ENCODE assay signal across 10 cellular contexts in the genomic region with DNA sequence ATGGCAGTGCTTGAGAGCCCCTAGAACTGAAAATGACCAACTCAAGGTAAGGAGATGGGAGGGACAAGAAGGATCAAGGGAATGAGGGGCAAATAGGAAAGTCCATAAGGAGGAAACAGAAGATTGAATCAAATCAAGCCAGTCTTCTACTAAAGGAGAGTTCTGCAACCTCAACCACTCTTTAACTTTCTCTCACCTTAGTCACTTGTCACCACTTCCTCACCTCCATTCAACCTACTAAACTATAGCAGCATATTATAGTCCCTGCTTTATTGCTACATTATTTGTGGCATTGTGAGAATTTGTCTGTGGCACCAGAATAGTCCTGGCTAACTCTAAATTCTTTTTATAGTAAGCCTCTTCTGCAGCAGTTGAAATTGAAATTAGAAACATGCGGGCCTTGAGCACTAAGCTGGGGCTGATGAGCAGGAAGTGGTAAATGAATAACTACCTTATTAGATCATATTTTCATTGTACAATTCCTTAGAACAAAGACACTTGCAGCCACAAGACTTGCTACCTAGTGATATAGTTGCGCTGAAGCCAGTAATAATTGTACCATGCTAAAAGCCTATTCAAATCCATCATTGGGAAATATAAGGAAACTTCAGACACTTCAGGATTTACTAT.
DNase-seq lines count a peak whose midpoint lies in the region; ATAC-seq and TF ChIP-seq lines count a peak whose summit lies in the region.
"Had no signal": no experiment of that assay in that cellular context is flagged by ENCODE, and none has a peak within 500 bp of the region (broad histone marks: within the 10 kb centered on the region; RNA-seq: fewer than 3 reads in every experiment).

No MANE protein-coding gene starts in this region.

- DNase-seq in mammary epithelial cell (peak; percentile 65), breast epithelium (ENCODE audit: low spot score in 2 of 2) (no peak), brain microvascular endothelial cell (peak; percentile 14), type B pancreatic cell (ENCODE audit: extremely low spot score, unreplicated experiment) (no peak), osteoblast (ENCODE audit: insufficient read length, low spot score, missing footprints) (no peak), HuH-7 (ENCODE audit: low spot score) (no peak)
- DNase-seq: WERI-Rb-1 had no signal

- H3K36me3 ChIP-seq in mammary epithelial cell (ENCODE audit: insufficient read depth, low read length) (no peaks in the 10 kb centered on the region), breast epithelium (no peaks in the 10 kb centered on the region), brain microvascular endothelial cell (replicated peaks) (no peaks in the 10 kb centered on the region), osteoblast (ENCODE audit: insufficient read depth, low read length) (no peaks in the 10 kb centered on the region)
- H3K36me3 ChIP-seq: WERI-Rb-1 had no signal

- H3K4me2 ChIP-seq in mammary epithelial cell (ENCODE audit: insufficient read depth, low read depth, low read length), result peak overlapping the region; percentile 55
- H3K4me2 ChIP-seq in osteoblast (ENCODE audit: insufficient read depth, low read length), result no peak overlapping the region

- H2AFZ ChIP-seq in mammary epithelial cell (ENCODE audit: low read depth, low read length), result no peak overlapping the region
- H2AFZ ChIP-seq in osteoblast (ENCODE audit: low read length), result no peak overlapping the region

- H3K4me1 ChIP-seq in mammary epithelial cell (ENCODE audit: insufficient read depth, low read length), result peaks cover 41% of the 10 kb centered on the region
- no peaks in the 10 kb centered on the region for H3K4me1 ChIP-seq in breast epithelium
- no peaks in the 10 kb centered on the region for H3K4me1 ChIP-seq in osteoblast (ENCODE audit: insufficient read depth, low read length)

- H3K9me3 ChIP-seq in mammary epithelial cell (replicated peaks; ENCODE audit: insufficient read depth, low read length) (no peaks in the 10 kb centered on the region), breast epithelium (no peaks in the 10 kb centered on the region), osteoblast (ENCODE audit: low read depth, low read length) (no peaks in the 10 kb centered on the region)

- H3K4me3 ChIP-seq in mammary epithelial cell (replicated peaks in 1 of 3; ENCODE audit: insufficient read depth in 1 of 3, low read depth in 2 of 3, low read length in 3 of 3) (no peak overlapping the region), breast epithelium (no peak overlapping the region), brain microvascular endothelial cell (ENCODE audit: low read depth, low read length) (no peak overlapping the region), osteoblast (ENCODE audit: insufficient read depth, low read length) (no peak overlapping the region)

- H3K27me3 ChIP-seq in mammary epithelial cell (ENCODE audit: insufficient read depth, low read length), result no peaks in the 10 kb centered on the region
- peaks cover 0 to 7% of the 10 kb centered on the region in 2 donors for H3K27me3 ChIP-seq in breast epithelium
- no peaks in the 10 kb centered on the region for H3K27me3 ChIP-seq in brain microvascular endothelial cell (replicated peaks)
- H3K27me3 ChIP-seq in osteoblast (ENCODE audit: insufficient read depth, low read length), result peaks cover 5% of the 10 kb centered on the region

- dilution Hi-C loops in mammary epithelial cell (cut with HindIII; ENCODE audit: low sequenced_read_pairs), result no loop called here

- H3K36me3 Mint-ChIP-seq in type B pancreatic cell, result no peaks in the 10 kb centered on the region

- H3K9me3 Mint-ChIP-seq in type B pancreatic cell, result no peaks in the 10 kb centered on the region

- peak overlapping the region; percentile 59 for H3K4me3 Mint-ChIP-seq in type B pancreatic cell

- no peak overlapping the region for H3K9ac ChIP-seq in mammary epithelial cell (ENCODE audit: insufficient read depth, low read length)

- in situ Hi-C loops in mammary epithelial cell (cut with MboI; ENCODE audit: low sequenced_read_pairs in 2 of 2), result no loop called here
- in situ Hi-C loops in brain microvascular endothelial cell (cut with HindIII; ENCODE audit: low pct_ligation_motif_present, low sequenced_read_pairs), result no loop called here

- ATAC-seq in HG03457 (IDR thresholded peaks at IDR 0.05; ENCODE audit: unreplicated experiment), result peak; percentile 67
- no peak for ATAC-seq in HG02870 (IDR thresholded peaks at IDR 0.05; ENCODE audit: unreplicated experiment)

- CTCF ChIA-PET in mammary epithelial cell (lab: Charles Lee; ENCODE audit: low non-redundant PET), result no interaction called here

- H3K27me3 Mint-ChIP-seq in type B pancreatic cell, result no peaks in the 10 kb centered on the region

- H3K4me1 Mint-ChIP-seq in type B pancreatic cell (ENCODE audit: unreplicated experiment), result peaks cover 8% of the 10 kb centered on the region

- TF ChIP-seq CTCF in mammary epithelial cell (conservative IDR thresholded peaks at IDR 0.05 in 1 of 2, IDR thresholded peaks at IDR 0.05 in 1 of 2; ENCODE audit: extremely low read depth in 1 of 2, insufficient read depth in 1 of 2, low read depth in 1 of 2, low read length in 2 of 2), result no peak
- no peak for TF ChIP-seq CTCF in breast epithelium (IDR thresholded peaks at IDR 0.05)
- TF ChIP-seq CTCF in brain microvascular endothelial cell (IDR thresholded peaks at IDR 0.05; ENCODE audit: low read depth, low read length, missing control alignments), result no peak
- TF ChIP-seq CTCF in type B pancreatic cell (conservative IDR thresholded peaks at IDR 0.05), result no peak
- TF ChIP-seq CTCF in osteoblast (IDR thresholded peaks at IDR 0.05; ENCODE audit: extremely low read depth, low read depth, low read length), result no peak

- 4% methylated on average over 2 of the region's 2 CpGs for WGBS in mammary epithelial cell (ENCODE audit: low coverage, missing lambda C conversion rate)

- no peak for TF ChIP-seq POLR2A in breast epithelium (IDR thresholded peaks at IDR 0.05)

- H3K27ac ChIP-seq in mammary epithelial cell (ENCODE audit: insufficient read depth, low read depth, low read length) (peak overlapping the region; percentile 50), breast epithelium (peak overlapping the region in 1 of 2 donors; percentile 31), brain microvascular endothelial cell (no peak overlapping the region), osteoblast (ENCODE audit: low read depth, low read length) (no peak overlapping the region)
- H3K27ac ChIP-seq: C4-2B, WERI-Rb-1 had no signal

- H3K79me2 ChIP-seq in mammary epithelial cell (ENCODE audit: insufficient read depth, low read length), result no peaks in the 10 kb centered on the region
- H3K79me2 ChIP-seq in osteoblast (ENCODE audit: insufficient read depth, low read length), result no peaks in the 10 kb centered on the region

- H3K27ac Mint-ChIP-seq in type B pancreatic cell, result peak overlapping the region; percentile 91

- intact Hi-C loops in mammary epithelial cell (cut with micrococcal nuclease), result loop anchor here (2.0 to 10.0 kb wide), 5 partner anchors 22 to 384 kb away; no protein-coding TSS in a partner anchor
- intact Hi-C loops in breast epithelium (cut with DNase I; ENCODE audit: low total_unique reads), result no loop called here

- H4K20me1 ChIP-seq in mammary epithelial cell (ENCODE audit: insufficient read depth, low read length) (no peaks in the 10 kb centered on the region), osteoblast (ENCODE audit: insufficient read depth, low read length) (no peaks in the 10 kb centered on the region)

- no TSS peak for BruUV-seq in mammary epithelial cell (replicated peaks; lab: Mats Ljungman, UMichigan)

Comparison
In these comparisons a context has a peak if more than half of its experiments do, and no peak if none do; other contexts are left out.
1. DNase-seq: peak in mammary epithelial cell (single experiment) and brain microvascular endothelial cell (single experiment); none in breast epithelium (0 of 2), type B pancreatic cell (single experiment), osteoblast (single experiment) and HuH-7 (single experiment).